Comparison of ENCODE assay signal across 1 cellular context in the genomic region with DNA sequence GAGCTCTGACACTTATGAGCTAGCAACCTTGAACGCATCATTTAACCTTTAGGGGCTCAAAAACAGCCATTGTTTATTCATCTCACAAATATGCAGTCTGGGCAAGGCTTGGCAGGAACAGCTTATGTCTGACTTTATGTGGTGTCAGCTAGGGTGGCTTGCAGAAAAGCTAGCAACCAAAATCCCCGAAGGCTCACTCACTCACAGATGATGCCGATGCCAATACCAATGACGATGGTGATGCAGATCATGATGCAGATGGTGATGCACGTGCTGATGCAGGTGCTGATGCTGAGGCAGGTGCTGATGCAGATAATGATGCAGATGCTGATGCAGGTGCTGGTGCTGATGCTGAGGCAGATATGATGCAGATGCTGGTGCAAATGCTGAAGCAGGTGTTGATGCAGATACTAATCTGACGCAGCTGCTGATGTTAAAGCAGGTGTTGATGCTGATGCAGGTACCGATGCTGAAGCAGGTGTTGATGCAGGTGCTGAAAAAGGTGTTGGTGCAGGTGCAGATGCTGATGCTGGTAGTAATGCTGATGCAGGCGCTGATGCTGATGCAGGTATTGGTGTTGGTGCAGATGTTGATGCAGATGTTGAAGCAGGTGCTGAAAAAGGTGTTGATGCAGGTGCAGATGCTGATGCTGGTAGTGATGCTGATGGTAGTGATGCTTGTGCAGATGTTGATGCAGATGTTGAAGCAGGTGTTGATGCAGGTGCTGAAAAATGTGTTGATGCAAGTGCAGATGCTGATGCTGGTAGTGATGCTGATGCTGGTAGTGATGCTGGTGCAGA.
TF ChIP-seq lines count a peak whose summit lies in the region.

No MANE protein-coding gene starts in this region.

TF ChIP-seq in IMR-90, 13 proteins besides CTCF, POLR2A, EP300 and RAD21 (continued from another document):
- TF ChIP-seq, protein P1, sequence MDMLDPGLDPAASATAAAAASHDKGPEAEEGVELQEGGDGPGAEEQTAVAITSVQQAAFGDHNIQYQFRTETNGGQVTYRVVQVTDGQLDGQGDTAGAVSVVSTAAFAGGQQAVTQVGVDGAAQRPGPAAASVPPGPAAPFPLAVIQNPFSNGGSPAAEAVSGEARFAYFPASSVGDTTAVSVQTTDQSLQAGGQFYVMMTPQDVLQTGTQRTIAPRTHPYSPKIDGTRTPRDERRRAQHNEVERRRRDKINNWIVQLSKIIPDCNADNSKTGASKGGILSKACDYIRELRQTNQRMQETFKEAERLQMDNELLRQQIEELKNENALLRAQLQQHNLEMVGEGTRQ (IDR thresholded peaks at IDR 0.05; ENCODE audit: low read depth, low read length): no peak
- TF ChIP-seq SMC3 (IDR thresholded peaks at IDR 0.05; ENCODE audit: low read depth, low read length) (no peak), MAZ (IDR thresholded peaks at IDR 0.05; ENCODE audit: borderline replicate concordance, low read depth, low read length) (no peak)
